ENCODE assay signal across 1 cellular context in genomic region chr14:104729176-104729834, GRCh38.
TF ChIP-seq lines count a peak whose summit lies in the region.
"Not testable (repeated sequence)": the region's sequence is repeated elsewhere in the genome, so short reads cannot be mapped to it uniquely, and the experiment has no call there.

No MANE protein-coding gene starts in this region.

TF ChIP-seq in K562, 482 proteins besides CTCF, POLR2A, EP300 and RAD21 (continued from another document and continues in another):
- peak; percentile 32; the same call in 1 of the 2 replicates for TF ChIP-seq ZBTB33 (CRISPR knock-in tag; IDR thresholded peaks at IDR 0.05)
- TF ChIP-seq CCNT2 (IDR thresholded peaks at IDR 0.05; ENCODE audit: borderline replicate concordance, extremely low read depth, insufficient read length, low read depth, low read length): peak; percentile 58
- TF ChIP-seq YY1 (IDR thresholded peaks at IDR 0.05; ENCODE audit: borderline replicate concordance in 1 of 3, control insufficient read depth in 1 of 3, extremely low read depth in 1 of 3, insufficient read depth in 3 of 3, insufficient read length in 1 of 3, insufficient replicate concordance in 2 of 3, low read depth in 1 of 3, low read length in 2 of 3): peak; percentile 50 to 88 (median 71)
- TF ChIP-seq TCF7 (IDR thresholded peaks at IDR 0.05; ENCODE audit: borderline replicate concordance): 0 out of 2 replicates have a peak, but pooled peaks have one; percentile 3
- peak in 1 of 2 experiments; percentile 88; a peak in 2 of 4 replicates for TF ChIP-seq HDAC1 (IDR thresholded peaks at IDR 0.05)
- TF ChIP-seq MAX (CRISPR knock-in tag; IDR thresholded peaks at IDR 0.05): peak; percentile 99
- TF ChIP-seq ZNF592 (IDR thresholded peaks at IDR 0.05): peak; percentile 94
- TF ChIP-seq ZBTB2 (IDR thresholded peaks at IDR 0.05): peak; percentile 97
- peak; percentile 62 to 70 for TF ChIP-seq NRF1 (conservative IDR thresholded peaks at IDR 0.05 in 1 of 2, IDR thresholded peaks at IDR 0.05 in 1 of 2)
- TF ChIP-seq BHLHE40 (IDR thresholded peaks at IDR 0.05; ENCODE audit: low read length): peak; percentile 96
- TF ChIP-seq STAG1 (CRISPR knock-in tag; IDR thresholded peaks at IDR 0.05; ENCODE audit: borderline replicate concordance): peak; percentile 70
- TF ChIP-seq AFF4 (CRISPR knock-in tag; IDR thresholded peaks at IDR 0.05): peak; percentile 90
- peak; percentile 76; the same call in 1 of the 2 replicates for TF ChIP-seq NCOA6 (IDR thresholded peaks at IDR 0.05)
- TF ChIP-seq ZBTB26 (CRISPR knock-in tag; IDR thresholded peaks at IDR 0.05): peak; percentile 56; the same call in 1 of the 2 replicates
- peak; percentile 16; the same call in 1 of the 2 replicates for TF ChIP-seq TEAD4 (IDR thresholded peaks at IDR 0.05; ENCODE audit: low read length)
- not testable (repeated sequence) for TF ChIP-seq TEAD4 (CRISPR knock-in tag; IDR thresholded peaks at IDR 0.05; ENCODE audit: borderline replicate concordance); NR2C1 (IDR thresholded peaks at IDR 0.05)
- TF ChIP-seq ELF4 (CRISPR knock-in tag; IDR thresholded peaks at IDR 0.05): 0 out of 2 replicates have a peak, but pooled peaks have one; percentile 10
- TF ChIP-seq ZNF263 (CRISPR knock-in tag; IDR thresholded peaks at IDR 0.05; ENCODE audit: borderline replicate concordance): peak; percentile 99
- TF ChIP-seq CREB1 (IDR thresholded peaks at IDR 0.05): peak; percentile 72
- TF ChIP-seq CREB1 (CRISPR knock-in tag; IDR thresholded peaks at IDR 0.05): peak; percentile 93
- peak; percentile 79 for TF ChIP-seq RBFOX2 (IDR thresholded peaks at IDR 0.05; ENCODE audit: low read depth, low read length)
- peak; percentile 93; the same call in 1 of the 2 replicates for TF ChIP-seq ZNF511 (CRISPR knock-in tag; IDR thresholded peaks at IDR 0.05)
- peak; percentile 99 for TF ChIP-seq MGA (IDR thresholded peaks at IDR 0.05)
- peak; percentile 65 for TF ChIP-seq NR2C1 (tag; IDR thresholded peaks at IDR 0.05)
- TF ChIP-seq SIN3A (IDR thresholded peaks at IDR 0.05; ENCODE audit: borderline replicate concordance in 2 of 2, control insufficient read depth in 1 of 2, low read depth in 2 of 2, low read length in 2 of 2): peak in 1 of 2 experiments; percentile 32; a peak in 1 of 4 replicates
- TF ChIP-seq FOXA3 (CRISPR knock-in tag; conservative IDR thresholded peaks at IDR 0.05 in 1 of 2, IDR thresholded peaks at IDR 0.05 in 1 of 2): peak in 1 of 2 experiments; percentile 74; a peak in 1 of 4 replicates
